15 cellular contexts compared by ENCODE assay signal in genomic region chr1:24905355-24905978, GRCh38. TPM values are rescaled to one million over a fixed set of nuclear protein-coding genes. Genes with fewer than 3 reads are reported as not detected.
DNase-seq lines count a peak whose midpoint lies in the region; ATAC-seq and TF ChIP-seq lines count a peak whose summit lies in the region.
"Had no signal": no experiment of that assay in that cellular context is flagged by ENCODE, and none has a peak within 500 bp of the region (broad histone marks: within the 10 kb centered on the region; RNA-seq: fewer than 3 reads in every experiment).

No MANE protein-coding gene starts in this region.

- no peaks in the 10 kb centered on the region for H3K79me1 ChIP-seq in H9 (ENCODE audit: insufficient read depth, low read depth, low read length, poor library complexity, severe bottlenecking)

- H2BK120ac ChIP-seq in H9 (ENCODE audit: low read depth, low read length, poor library complexity, severe bottlenecking) = no peak overlapping the region

- peaks cover 0 to 8% of the 10 kb centered on the region in 2 experiments; a peak in 1 of 5 replicates for H3K9me3 Mint-ChIP-seq in H9
- no peaks in the 10 kb centered on the region for H3K9me3 Mint-ChIP-seq in central memory CD8-positive, alpha-beta T cell
- H3K9me3 Mint-ChIP-seq: stimulated activated naive CD8-positive, alpha-beta T cell treated with anti-CD3 and anti-CD28 coated beads, Interleukin-15, amount 100 ng/mL, for 72 hours had no signal

- no peak overlapping the region for H4K5ac ChIP-seq in H9 (ENCODE audit: insufficient read length, low read depth, low read length)

- H3K27ac ChIP-seq in H9 (ENCODE audit: insufficient read length, low read depth, low read length) = no peak overlapping the region
- H3K27ac ChIP-seq: epithelial cell of prostate, PC-9 had no signal

- no peak overlapping the region for H3K56ac ChIP-seq in H9 (ENCODE audit: insufficient read length, low read depth, low read length)

- no peak overlapping the region for H4K91ac ChIP-seq in H9 (ENCODE audit: insufficient read length, low read depth, low read length)

- H3K9ac ChIP-seq in H9 (ENCODE audit: extremely low read depth, insufficient read length, low read length) = no peak overlapping the region

- ATAC-seq in central memory CD8-positive, alpha-beta T cell (replicated peaks; ENCODE audit: extremely low read depth, poor library complexity, severe bottlenecking) = no peak
- ATAC-seq in HG03442 (IDR thresholded peaks at IDR 0.05; ENCODE audit: unreplicated experiment) = no peak
- ATAC-seq: stimulated activated naive CD8-positive, alpha-beta T cell treated with anti-CD3 and anti-CD28 coated beads, Interleukin-15, amount 100 ng/mL, for 72 hours had no signal

- H3K27me3 Mint-ChIP-seq in H9 (ENCODE audit: low read depth) = peaks cover 3% of the 10 kb centered on the region
- no peaks in the 10 kb centered on the region for H3K27me3 Mint-ChIP-seq in central memory CD8-positive, alpha-beta T cell
- H3K27me3 Mint-ChIP-seq: stimulated activated naive CD8-positive, alpha-beta T cell treated with anti-CD3 and anti-CD28 coated beads, Interleukin-15, amount 100 ng/mL, for 72 hours had no signal

- H3K23me2 ChIP-seq in H9 (ENCODE audit: insufficient read length, low read depth, low read length, poor library complexity, severe bottlenecking) = no peaks in the 10 kb centered on the region

- no peaks in the 10 kb centered on the region for H3K9me3 ChIP-seq in H9 (ENCODE audit: control insufficient read depth, low read depth, low read length)

- TF ChIP-seq CTCF in GM10266 (IDR thresholded peaks at IDR 0.05; ENCODE audit: control insufficient read depth, insufficient read depth, low read depth, missing control alignments) (no peak), H9 (conservative IDR thresholded peaks at IDR 0.05) (no peak)

- H3K27me3 ChIP-seq in H9 (ENCODE audit: insufficient read depth, low read length) = no peaks in the 10 kb centered on the region

- H3K4me1 ChIP-seq in H9 (ENCODE audit: insufficient read depth, low read length) = no peaks in the 10 kb centered on the region

- WGBS in H9 (ENCODE audit: extremely low coverage, insufficient read length, low lambda C conversion rate) = no CpG with 5 or more reads among the region's 13 CpGs

- H3K4ac ChIP-seq in H9 (ENCODE audit: low read depth, low read length) = no peak overlapping the region

- peaks cover 3% of the 10 kb centered on the region for H4K20me1 ChIP-seq in H9 (ENCODE audit: control insufficient read depth, insufficient read depth, insufficient read length)

- peaks cover 0 to 5% (median 0%) of the 10 kb centered on the region in 3 experiments; a peak in 3 of 7 replicates for H3K36me3 Mint-ChIP-seq in H9 (ENCODE audit: insufficient read depth in 1 of 3, low read depth in 3 of 3)
- peaks cover 90% of the 10 kb centered on the region for H3K36me3 Mint-ChIP-seq in central memory CD8-positive, alpha-beta T cell (ENCODE audit: insufficient read depth)
- H3K36me3 Mint-ChIP-seq: mesothelial cell of epicardium had no signal

- no peak overlapping the region for H2BK5ac ChIP-seq in H9 (ENCODE audit: insufficient read length, low read length)

- H3K27ac Mint-ChIP-seq in H9 = no peak overlapping the region
- H3K27ac Mint-ChIP-seq in central memory CD8-positive, alpha-beta T cell (ENCODE audit: low read depth) = peak overlapping the region; percentile 22
- H3K27ac Mint-ChIP-seq: mesothelial cell of epicardium had no signal

- H2BK20ac ChIP-seq in H9 (ENCODE audit: low read depth, low read length, poor library complexity, severe bottlenecking) = no peak overlapping the region

- H2AFZ ChIP-seq in H9 (ENCODE audit: low read length) = no peak overlapping the region
- H2AFZ ChIP-seq: PC-9 had no signal

- no peak overlapping the region for H4K8ac ChIP-seq in H9 (replicated peaks; ENCODE audit: insufficient read length, low read depth, low read length)

- no peak overlapping the region for H3K4me2 ChIP-seq in H9 (ENCODE audit: insufficient read depth, insufficient read length, low read length)
- H3K4me2 ChIP-seq: PC-9 had no signal

- H3K4me3 Mint-ChIP-seq in H9 = no peak overlapping the region
- H3K4me3 Mint-ChIP-seq in central memory CD8-positive, alpha-beta T cell = peak overlapping the region; percentile 4
- H3K4me3 Mint-ChIP-seq: mesothelial cell of epicardium; stimulated activated naive CD8-positive, alpha-beta T cell treated with anti-CD3 and anti-CD28 coated beads, Interleukin-15, amount 100 ng/mL, for 72 hours had no signal

- H3K14ac ChIP-seq in H9 (ENCODE audit: insufficient read depth, low read length) = no peak overlapping the region; the same call in 1 of the 2 replicates

- H2BK15ac ChIP-seq in H9 (ENCODE audit: low read depth, low read length) = no peak overlapping the region

- no peak overlapping the region for H3K23ac ChIP-seq in H9 (ENCODE audit: insufficient read length, low read depth, low read length)

- H3K4me1 Mint-ChIP-seq in H9 = peaks cover 5 to 17% of the 10 kb centered on the region in 2 experiments
- H3K4me1 Mint-ChIP-seq in central memory CD8-positive, alpha-beta T cell = peaks cover 63% of the 10 kb centered on the region

- H3K79me2 ChIP-seq in H9 (ENCODE audit: insufficient read depth, low read length) = no peaks in the 10 kb centered on the region

- no peak overlapping the region for H3T11ph ChIP-seq in H9 (ENCODE audit: low read length)

- DNase-seq in GM10266 (ENCODE audit: extremely low spot score) (peak; percentile 20), H9 (peak; percentile 20), posterior vena cava (ENCODE audit: low spot score) (peak; percentile 53), ureter (ENCODE audit: low spot score) (no peak), NCI-H526 treated with DMSO at 0.1 percent for 48 hours (lab: John Stamatoyannopoulos, UW) (no peak)
- DNase-seq in central memory CD8-positive, alpha-beta T cell (ENCODE audit: low spot score in 2 of 2) = peak; percentile 5 to 6
- DNase-seq: amygdala, C1 segment of cervical spinal cord, NCI-H526, PC-9 had no signal

- intact Hi-C loops in posterior vena cava (cut with DNase I) = no loop called here

- no peak overlapping the region for H2BK12ac ChIP-seq in H9 (ENCODE audit: insufficient read length, low read depth, low read length)

- H2AK5ac ChIP-seq in H9 (ENCODE audit: insufficient read length, low read length) = no peak overlapping the region

- H3K18ac ChIP-seq in H9 (ENCODE audit: insufficient read length, low read depth, low read length) = no peak overlapping the region

RNA-seq across cellular contexts. Expression of gene RUNX3, which starts 24.6 kb away (rescaled TPM):
- total RNA-seq in H9 (2021) = 0.33 and 0.35 TPM in 2 replicates
- total RNA-seq in posterior vena cava = 1 to 10 TPM; 5.0 to 8.9 TPM
- 5.3 TPM for total RNA-seq in ureter
- total RNA-seq: osteocyte, PC-9 had no signal

Comparison
In these comparisons a context has a peak if more than half of its experiments do, and no peak if none do; other contexts are left out.
1. DNase-seq: peak in GM10266 (single experiment), H9 (single experiment), central memory CD8-positive, alpha-beta T cell (2 of 2) and posterior vena cava (single experiment); none in ureter (single experiment) and NCI-H526 treated with DMSO at 0.1 percent for 48 hours (single experiment).